Comparison of ENCODE assay signal across 10 cellular contexts in the genomic region with DNA sequence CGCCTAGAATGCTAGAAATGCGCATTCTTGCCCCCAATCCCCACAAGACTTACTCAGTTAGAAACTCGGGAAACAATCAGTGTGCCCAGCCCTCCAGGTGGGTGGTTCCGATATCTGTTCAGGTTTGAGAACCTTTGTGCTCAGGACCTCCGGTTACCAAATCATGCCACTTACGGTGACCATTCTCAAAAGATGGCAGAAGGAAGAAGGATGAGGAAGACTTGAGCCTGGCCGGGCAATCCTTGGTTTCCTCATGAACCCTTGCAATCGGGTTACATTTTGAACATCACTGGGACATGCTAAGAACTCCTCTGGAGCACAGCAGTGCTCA. TPM values are rescaled to one million over a fixed set of nuclear protein-coding genes. Genes with fewer than 3 reads are reported as not detected.
DNase-seq lines count a peak whose midpoint lies in the region; ATAC-seq lines count a peak whose summit lies in the region.
"Had no signal": no experiment of that assay in that cellular context is flagged by ENCODE, and none has a peak within 500 bp of the region (broad histone marks: within the 10 kb centered on the region; RNA-seq: fewer than 3 reads in every experiment).

No MANE protein-coding gene starts in this region.

- intact Hi-C loops in dendritic cell treated with granulocyte-macrophage colony-stimulating factor and Interleukin-4, amounts not matched to agents 40 ng/mL and 50 ng/mL, for 4 days (cut with micrococcal nuclease): loop anchor here (2.0 kb wide), 1 partner anchor 16 kb away; no protein-coding TSS in a partner anchor

- H3K4me3 ChIP-seq in Karpas-422 (ENCODE audit: low read length): peak overlapping the region; percentile 57

- H3K27me3 Mint-ChIP-seq in T-helper 2 cell treated with Interferon-gamma antibody and Interleukin-4, amounts not matched to agents 5 μg/mL and 100 μg/mL, for 36 hours (ENCODE audit: low read depth): peaks cover 12% of the 10 kb centered on the region
- H3K27me3 Mint-ChIP-seq in dendritic cell treated with granulocyte-macrophage colony-stimulating factor and Interleukin-4, amounts not matched to agents 40 ng/mL and 50 ng/mL, for 4 days: peaks cover 39% of the 10 kb centered on the region
- peaks cover 26% of the 10 kb centered on the region for H3K27me3 Mint-ChIP-seq in stimulated activated memory B cell treated with anti-CD40 and anti-IgM and Interleukin-4, amounts not matched to agents 10 μg/mL and 1 μg/mL and 100 μg/mL, for 72 hours

- H3K4me2 ChIP-seq in Karpas-422 (ENCODE audit: low read depth, low read length, poor library complexity, severe bottlenecking): peak overlapping the region; percentile 55

- peak overlapping the region; percentile 63 for H3K27ac Mint-ChIP-seq in T-helper 2 cell treated with Interferon-gamma antibody and Interleukin-4, amounts not matched to agents 5 μg/mL and 100 μg/mL, for 36 hours
- H3K27ac Mint-ChIP-seq in dendritic cell treated with granulocyte-macrophage colony-stimulating factor and Interleukin-4, amounts not matched to agents 40 ng/mL and 50 ng/mL, for 4 days: peak overlapping the region; percentile 87
- H3K27ac Mint-ChIP-seq in stimulated activated memory B cell treated with anti-CD40 and anti-IgM and Interleukin-4, amounts not matched to agents 10 μg/mL and 1 μg/mL and 100 μg/mL, for 72 hours: peak overlapping the region; percentile 88

- peak overlapping the region; percentile 78 for H3K4me3 Mint-ChIP-seq in T-helper 2 cell treated with Interferon-gamma antibody and Interleukin-4, amounts not matched to agents 5 μg/mL and 100 μg/mL, for 36 hours
- no peak overlapping the region for H3K4me3 Mint-ChIP-seq in dendritic cell treated with granulocyte-macrophage colony-stimulating factor and Interleukin-4, amounts not matched to agents 40 ng/mL and 50 ng/mL, for 4 days
- peak overlapping the region; percentile 83 for H3K4me3 Mint-ChIP-seq in stimulated activated memory B cell treated with anti-CD40 and anti-IgM and Interleukin-4, amounts not matched to agents 10 μg/mL and 1 μg/mL and 100 μg/mL, for 72 hours

- no peaks in the 10 kb centered on the region for H3K27me3 ChIP-seq in Karpas-422 (ENCODE audit: low read length)

- H3K4me1 Mint-ChIP-seq in T-helper 2 cell treated with Interferon-gamma antibody and Interleukin-4, amounts not matched to agents 5 μg/mL and 100 μg/mL, for 36 hours (ENCODE audit: low read depth): peaks cover 50% of the 10 kb centered on the region
- H3K4me1 Mint-ChIP-seq in dendritic cell treated with granulocyte-macrophage colony-stimulating factor and Interleukin-4, amounts not matched to agents 40 ng/mL and 50 ng/mL, for 4 days (ENCODE audit: low read depth): peaks cover 61% of the 10 kb centered on the region
- peaks cover 63% of the 10 kb centered on the region for H3K4me1 Mint-ChIP-seq in stimulated activated memory B cell treated with anti-CD40 and anti-IgM and Interleukin-4, amounts not matched to agents 10 μg/mL and 1 μg/mL and 100 μg/mL, for 72 hours

- H3K4me1 ChIP-seq in Karpas-422 (ENCODE audit: low read length): peaks cover 30% of the 10 kb centered on the region

- H3K9me2 ChIP-seq in Karpas-422 (replicated peaks; ENCODE audit: insufficient read depth, low read length): no peaks in the 10 kb centered on the region

- H3K9me3 ChIP-seq in Karpas-422 (ENCODE audit: low read length): no peaks in the 10 kb centered on the region

- no peaks in the 10 kb centered on the region for H4K20me1 ChIP-seq in Karpas-422 (ENCODE audit: insufficient read depth, low read depth, low read length)

- no peaks in the 10 kb centered on the region for H3K36me3 Mint-ChIP-seq in T-helper 2 cell treated with Interferon-gamma antibody and Interleukin-4, amounts not matched to agents 5 μg/mL and 100 μg/mL, for 36 hours (ENCODE audit: low read depth)
- H3K36me3 Mint-ChIP-seq in dendritic cell treated with granulocyte-macrophage colony-stimulating factor and Interleukin-4, amounts not matched to agents 40 ng/mL and 50 ng/mL, for 4 days (ENCODE audit: low read depth): peaks cover 11% of the 10 kb centered on the region
- H3K36me3 Mint-ChIP-seq in stimulated activated memory B cell treated with anti-CD40 and anti-IgM and Interleukin-4, amounts not matched to agents 10 μg/mL and 1 μg/mL and 100 μg/mL, for 72 hours: no peaks in the 10 kb centered on the region

- no peak for DNase-seq in T-helper 2 cell treated with Interferon-gamma antibody and Interleukin-4, amounts not matched to agents 5 μg/mL and 100 μg/mL, for 36 hours (ENCODE audit: low spot score)
- no peak for DNase-seq in T-helper 2 cell
- DNase-seq in Karpas-422: no peak
- DNase-seq in DMS79 treated with DMSO at 0.1 percent for 48 hours (lab: John Stamatoyannopoulos, UW): no peak
- no peak for DNase-seq in NCI-H510A treated with DMSO at 0.1 percent for 48 hours (lab: John Stamatoyannopoulos, UW)
- no peak for DNase-seq in NCI-H524 treated with DMSO at 0.1 percent for 48 hours (lab: John Stamatoyannopoulos, UW)
- DNase-seq: NCI-H187 treated with DMSO at 0.1 percent for 48 hours; stimulated activated CD4-positive, alpha-beta T cell treated with anti-CD3 and anti-CD28 coated beads, Interleukin-4, amount 100 ng/mL, for 4 hours had no signal

- no peaks in the 10 kb centered on the region for H3K9me3 Mint-ChIP-seq in T-helper 2 cell treated with Interferon-gamma antibody and Interleukin-4, amounts not matched to agents 5 μg/mL and 100 μg/mL, for 36 hours
- H3K9me3 Mint-ChIP-seq in dendritic cell treated with granulocyte-macrophage colony-stimulating factor and Interleukin-4, amounts not matched to agents 40 ng/mL and 50 ng/mL, for 4 days: no peaks in the 10 kb centered on the region
- no peaks in the 10 kb centered on the region for H3K9me3 Mint-ChIP-seq in stimulated activated memory B cell treated with anti-CD40 and anti-IgM and Interleukin-4, amounts not matched to agents 10 μg/mL and 1 μg/mL and 100 μg/mL, for 72 hours

- no peak for ATAC-seq in stimulated activated memory B cell treated with anti-CD40 and anti-IgM and Interleukin-4, amounts not matched to agents 10 μg/mL and 1 μg/mL and 100 μg/mL, for 72 hours

- H2AFZ ChIP-seq in Karpas-422 (ENCODE audit: low read length): no peak overlapping the region

- no peak overlapping the region for H3K27ac ChIP-seq in Karpas-422 (ENCODE audit: low read length)

- H3K36me3 ChIP-seq in Karpas-422 (ENCODE audit: insufficient read depth, low read length): no peaks in the 10 kb centered on the region

- peak overlapping the region; percentile 44 for H3K9ac ChIP-seq in Karpas-422 (ENCODE audit: low read length)

- H3K79me2 ChIP-seq in Karpas-422 (ENCODE audit: low read length): no peaks in the 10 kb centered on the region

RNA-seq across cellular contexts. Expression of gene RBM17, which starts 52.1 kb away (rescaled TPM):
- 72.5 and 96.5 TPM in 2 replicates for total RNA-seq in Karpas-422 (2014; rRNA removed; shearing (Covaris generic); ENCODE audit: low replicate concordance)
